ENCODE assay signal across 17 cellular contexts in genomic region chr2:119174993-119175347, GRCh38. TPM values are rescaled to one million over a fixed set of nuclear protein-coding genes. Genes with fewer than 3 reads are reported as not detected.
"Had no signal": no experiment of that assay in that cellular context is flagged by ENCODE, and none has a peak within 500 bp of the region (broad histone marks: within the 10 kb centered on the region; RNA-seq: fewer than 3 reads in every experiment).

No MANE protein-coding gene starts in this region.

- H3K27me3 ChIP-seq: adrenal gland, breast epithelium, Peyer's patch, SJCRH30 had no signal

- H3K4me2 ChIP-seq: KMS-11, SK-N-SH had no signal

- H3K4me3 ChIP-seq: adrenal gland, breast epithelium, coronary artery, Peyer's patch, SJCRH30 had no signal

- DNase-seq: NCI-H1436 treated with DMSO at 0.1 percent for 48 hours, NCI-H2081 treated with DMSO at 0.1 percent for 48 hours had no signal

- H3K9ac ChIP-seq: KMS-11, SK-N-SH had no signal

- ATAC-seq: Right ventricle myocardium inferior had no signal

- H3K9me3 ChIP-seq: adrenal gland, breast epithelium, Peyer's patch, SJCRH30, SK-N-SH had no signal

- H3K36me3 ChIP-seq: adrenal gland, breast epithelium, Peyer's patch, SJCRH30, WERI-Rb-1 had no signal

- H3K9me2 ChIP-seq: SK-N-SH had no signal

- H3K4me1 ChIP-seq: adrenal gland, breast epithelium, Peyer's patch had no signal

- H3K27ac ChIP-seq: adrenal gland, breast epithelium, coronary artery, KMS-11, Peyer's patch, SJCRH30, WERI-Rb-1 had no signal

RNA-seq across cellular contexts. Expression of gene C1QL2, which starts 16.4 kb away (rescaled TPM):
- total RNA-seq: activated CD4-positive, alpha-beta memory T cell treated with anti-CD3 and anti-CD28 coated beads, Interleukin-2, amount 10 ng/mL, durations not matched to agents 7 days and 5 days; activated CD4-positive, alpha-beta T cell treated with anti-CD3 and anti-CD28 coated beads for 36 hours; activated naive CD8-positive, alpha-beta T cell treated with anti-CD3 and anti-CD28 coated beads, Interleukin-2, amount 10 ng/mL, durations not matched to agents 7 days and 5 days; adrenal gland; chondrocyte; OCI-LY7; Peyer's patch; Right ventricle myocardium inferior; SJCRH30; T-helper 2 cell treated with Interferon-gamma antibody and Interleukin-4, amounts not matched to agents 100 ng/mL and 5 ng/mL, for 36 hours had no signal
- polyA plus RNA-seq: adrenal gland, SK-N-SH had no signal

RNA-seq across cellular contexts. Expression of gene STEAP3, which starts 48.7 kb away (rescaled TPM):
- total RNA-seq: activated CD4-positive, alpha-beta memory T cell treated with anti-CD3 and anti-CD28 coated beads, Interleukin-2, amount 10 ng/mL, durations not matched to agents 7 days and 5 days; OCI-LY7 had no signal
